In genomic region chr15:78767331-78767951, GRCh38 we compare ENCODE assay signal across 1 cellular context.
TF ChIP-seq lines count a peak whose summit lies in the region.

No MANE protein-coding gene starts in this region.

TF ChIP-seq in GM23338, 12 proteins besides CTCF, POLR2A, EP300 and RAD21 (continued from another document):
- TF ChIP-seq ZNF114 (CRISPR knock-in tag; IDR thresholded peaks at IDR 0.05) = no peak
- no peak for TF ChIP-seq CREB1 (CRISPR knock-in tag; IDR thresholded peaks at IDR 0.05; ENCODE audit: low read depth)
- no peak for TF ChIP-seq NANOG (IDR thresholded peaks at IDR 0.05; ENCODE audit: borderline replicate concordance)
- TF ChIP-seq POLR2AphosphoS5 (IDR thresholded peaks at IDR 0.05; ENCODE audit: low read depth) = no peak
- TF ChIP-seq EZH2phosphoT487 (IDR thresholded peaks at IDR 0.05; ENCODE audit: unreplicated experiment) = no peak
- no peak for TF ChIP-seq JUNB (IDR thresholded peaks at IDR 0.05; ENCODE audit: unreplicated experiment)
- TF ChIP-seq EZH2 (IDR thresholded peaks at IDR 0.05; ENCODE audit: low read depth, unreplicated experiment) = no peak
- TF ChIP-seq ZNF462 (CRISPR knock-in tag; IDR thresholded peaks at IDR 0.05) = no peak
- no peak for TF ChIP-seq ZNF331 (CRISPR knock-in tag; IDR thresholded peaks at IDR 0.05; ENCODE audit: low read depth)
- TF ChIP-seq STAT1 (IDR thresholded peaks at IDR 0.05; ENCODE audit: unreplicated experiment) = no peak
- TF ChIP-seq ETS1 (IDR thresholded peaks at IDR 0.05) = no peak
